Comparison of ENCODE assay signal across 1 cellular context in the genomic region with DNA sequence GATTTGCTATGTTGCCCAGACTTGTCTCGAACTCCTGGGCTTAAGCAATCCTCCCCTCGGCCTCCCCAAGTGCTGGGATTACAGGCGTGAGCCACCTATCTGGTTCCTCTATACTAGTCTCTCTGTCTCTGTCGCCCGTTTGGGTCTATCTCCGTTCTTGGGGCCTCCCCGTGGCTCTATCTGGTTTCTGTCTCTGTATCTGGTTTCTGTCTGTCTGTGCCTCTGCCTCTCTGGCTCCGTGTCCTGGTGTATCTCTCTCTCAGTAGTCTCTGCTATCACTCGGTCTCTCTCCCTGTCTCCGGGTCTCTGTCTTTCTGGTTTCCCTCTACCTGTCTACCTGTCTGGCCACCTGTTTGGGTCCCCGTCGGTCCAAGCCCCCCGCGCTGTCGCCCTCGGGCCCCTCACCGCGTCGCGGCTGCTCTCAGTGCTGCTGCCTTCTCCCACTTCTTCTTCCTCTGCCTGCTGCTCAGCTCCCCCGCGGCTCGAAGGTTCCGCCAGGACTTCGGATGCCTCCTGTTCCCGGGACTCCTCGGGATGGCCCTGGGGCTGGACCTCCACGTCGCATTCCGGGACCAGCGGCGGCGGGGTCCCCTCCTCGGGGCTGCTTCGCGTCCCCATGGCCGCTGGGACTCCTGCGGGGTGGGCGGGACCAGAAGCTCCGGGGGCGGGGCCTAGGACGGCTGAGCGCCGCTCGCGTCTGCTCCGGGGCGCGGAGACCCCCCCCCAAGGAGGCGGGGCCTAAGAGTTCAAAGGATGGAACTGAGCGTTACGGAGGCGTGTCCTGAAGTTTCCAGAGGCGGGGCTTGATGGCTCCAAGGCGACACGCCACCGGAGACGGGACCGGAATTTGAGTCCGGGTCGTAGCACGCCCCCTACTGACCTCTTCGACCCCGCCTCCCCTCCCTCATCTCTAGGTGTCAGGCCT.
A peak's percentile ranks its signal among the peaks of the same experiment; 100 is the strongest.
TF ChIP-seq lines count a peak whose summit lies in the region.

No MANE protein-coding gene starts in this region.

TF ChIP-seq in K562, 482 proteins besides CTCF, POLR2A, EP300 and RAD21 (continued from another document and continues in another):
- TF ChIP-seq ZNF740 (CRISPR knock-in tag; IDR thresholded peaks at IDR 0.05) (peak; percentile 90), ZNF740 (tag; IDR thresholded peaks at IDR 0.05) (peak in 1 of 2 experiments; percentile 88; a peak in 2 of 4 replicates), CXXC5 (CRISPR knock-in tag; IDR thresholded peaks at IDR 0.05) (peak; percentile 72), YY1 (IDR thresholded peaks at IDR 0.05; ENCODE audit: borderline replicate concordance in 1 of 3, control insufficient read depth in 1 of 3, extremely low read depth in 1 of 3, insufficient read depth in 3 of 3, insufficient read length in 1 of 3, insufficient replicate concordance in 2 of 3, low read depth in 1 of 3, low read length in 2 of 3) (peak; percentile 16 to 73 (median 32)), MEF2A (IDR thresholded peaks at IDR 0.05; ENCODE audit: control insufficient read depth, low read depth, low read length) (no peak), CTBP1 (IDR thresholded peaks at IDR 0.05; ENCODE audit: borderline replicate concordance) (peak; percentile 48), SMARCA4 (IDR thresholded peaks at IDR 0.05) (0 out of 2 replicates have a peak, but pooled peaks have one; percentile 40), ELK1 (CRISPR knock-in tag; IDR thresholded peaks at IDR 0.05) (no peak), ZNF764 (CRISPR knock-in tag; IDR thresholded peaks at IDR 0.05; ENCODE audit: low read depth) (no peak), PPARD (CRISPR knock-in tag; IDR thresholded peaks at IDR 0.05) (no peak), ZNF165 (CRISPR knock-in tag; IDR thresholded peaks at IDR 0.05; ENCODE audit: borderline replicate concordance) (no peak), SNAPC5 (CRISPR knock-in tag; IDR thresholded peaks at IDR 0.05) (no peak), CHD1 (IDR thresholded peaks at IDR 0.05; ENCODE audit: low read length) (no peak), ZNF511 (CRISPR knock-in tag; IDR thresholded peaks at IDR 0.05) (0 out of 2 replicates have a peak, but pooled peaks have one; percentile 23), NFRKB (IDR thresholded peaks at IDR 0.05; ENCODE audit: low read depth) (no peak), ZNF175 (CRISPR knock-in tag; IDR thresholded peaks at IDR 0.05; ENCODE audit: low read depth) (no peak), ZEB2 (IDR thresholded peaks at IDR 0.05) (peak; percentile 75), BRF1 (IDR thresholded peaks at IDR 0.05; ENCODE audit: borderline replicate concordance, extremely low read depth, insufficient read length) (no peak), ZBTB7A (IDR thresholded peaks at IDR 0.05; ENCODE audit: borderline replicate concordance, control insufficient read depth, low read depth, low read length) (peak; percentile 83; the same call in 1 of the 2 replicates), USF2 (CRISPR knock-in tag; IDR thresholded peaks at IDR 0.05) (no peak), BRCA1 (IDR thresholded peaks at IDR 0.05) (no peak), BRCA1 (CRISPR knock-in tag; IDR thresholded peaks at IDR 0.05) (no peak), MAX (CRISPR knock-in tag; IDR thresholded peaks at IDR 0.05) (no peak), CREB3 (tag; conservative IDR thresholded peaks at IDR 0.05; ENCODE audit: low read depth) (no peak), ARNT (IDR thresholded peaks at IDR 0.05) (no peak), ATF1 (CRISPR knock-in tag; IDR thresholded peaks at IDR 0.05) (no peak), ATF1 (tag; IDR thresholded peaks at IDR 0.05) (peak; percentile 10), ETV1 (tag; conservative IDR thresholded peaks at IDR 0.05; ENCODE audit: low read depth) (no peak), SPI1 (IDR thresholded peaks at IDR 0.05; ENCODE audit: borderline replicate concordance, low read depth, low read length) (0 out of 2 replicates have a peak, but pooled peaks have one; percentile 9), NCOA6 (IDR thresholded peaks at IDR 0.05) (peak; percentile 40; the same call in 1 of the 2 replicates), JUN (IDR thresholded peaks at IDR 0.05; ENCODE audit: borderline replicate concordance, low read depth, low read length) (no peak), JUN (CRISPR knock-in tag; IDR thresholded peaks at IDR 0.05; ENCODE audit: borderline replicate concordance) (no peak), MAFF (IDR thresholded peaks at IDR 0.05; ENCODE audit: low read length) (no peak), EWSR1 (IDR thresholded peaks at IDR 0.05; ENCODE audit: borderline replicate concordance, low read depth, partially characterized antibody) (no peak), ZNF609 (CRISPR knock-in tag; IDR thresholded peaks at IDR 0.05; ENCODE audit: borderline replicate concordance) (no peak), LARP7 (IDR thresholded peaks at IDR 0.05) (peak; percentile 93; the same call in 1 of the 2 replicates), TEAD2 (tag; IDR thresholded peaks at IDR 0.05) (no peak), CBFA2T3 (IDR thresholded peaks at IDR 0.05) (0 out of 2 replicates have a peak, but pooled peaks have one; percentile 16), BCOR (IDR thresholded peaks at IDR 0.05) (no peak), MTA1 (IDR thresholded peaks at IDR 0.05; ENCODE audit: borderline replicate concordance) (peak; percentile 69; the same call in 1 of the 2 replicates), GABPB1 (CRISPR knock-in tag; IDR thresholded peaks at IDR 0.05) (peak; percentile 64)
- TF ChIP-seq, protein P1, sequence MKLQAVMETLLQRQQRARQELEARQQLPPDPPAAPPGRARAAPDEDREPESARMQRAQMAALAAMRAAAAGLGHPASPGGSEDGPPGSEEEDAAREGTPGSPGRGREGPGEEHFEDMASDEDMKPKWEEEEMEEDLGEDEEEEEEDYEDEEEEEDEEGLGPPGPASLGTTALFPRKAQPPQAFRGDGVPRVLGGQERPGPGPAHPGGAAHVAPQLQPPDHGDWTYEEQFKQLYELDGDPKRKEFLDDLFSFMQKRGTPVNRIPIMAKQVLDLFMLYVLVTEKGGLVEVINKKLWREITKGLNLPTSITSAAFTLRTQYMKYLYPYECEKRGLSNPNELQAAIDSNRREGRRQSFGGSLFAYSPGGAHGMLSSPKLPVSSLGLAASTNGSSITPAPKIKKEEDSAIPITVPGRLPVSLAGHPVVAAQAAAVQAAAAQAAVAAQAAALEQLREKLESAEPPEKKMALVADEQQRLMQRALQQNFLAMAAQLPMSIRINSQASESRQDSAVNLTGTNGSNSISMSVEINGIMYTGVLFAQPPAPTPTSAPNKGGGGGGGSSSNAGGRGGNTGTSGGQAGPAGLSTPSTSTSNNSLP (IDR thresholded peaks at IDR 0.05; ENCODE audit: borderline replicate concordance, low read depth, low read length), result no peak
- TF ChIP-seq, protein P2, sequence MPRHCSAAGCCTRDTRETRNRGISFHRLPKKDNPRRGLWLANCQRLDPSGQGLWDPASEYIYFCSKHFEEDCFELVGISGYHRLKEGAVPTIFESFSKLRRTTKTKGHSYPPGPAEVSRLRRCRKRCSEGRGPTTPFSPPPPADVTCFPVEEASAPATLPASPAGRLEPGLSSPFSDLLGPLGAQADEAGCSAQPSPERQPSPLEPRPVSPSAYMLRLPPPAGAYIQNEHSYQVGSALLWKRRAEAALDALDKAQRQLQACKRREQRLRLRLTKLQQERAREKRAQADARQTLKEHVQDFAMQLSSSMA (CRISPR knock-in tag; IDR thresholded peaks at IDR 0.05), result no peak
- TF ChIP-seq, protein P3, sequence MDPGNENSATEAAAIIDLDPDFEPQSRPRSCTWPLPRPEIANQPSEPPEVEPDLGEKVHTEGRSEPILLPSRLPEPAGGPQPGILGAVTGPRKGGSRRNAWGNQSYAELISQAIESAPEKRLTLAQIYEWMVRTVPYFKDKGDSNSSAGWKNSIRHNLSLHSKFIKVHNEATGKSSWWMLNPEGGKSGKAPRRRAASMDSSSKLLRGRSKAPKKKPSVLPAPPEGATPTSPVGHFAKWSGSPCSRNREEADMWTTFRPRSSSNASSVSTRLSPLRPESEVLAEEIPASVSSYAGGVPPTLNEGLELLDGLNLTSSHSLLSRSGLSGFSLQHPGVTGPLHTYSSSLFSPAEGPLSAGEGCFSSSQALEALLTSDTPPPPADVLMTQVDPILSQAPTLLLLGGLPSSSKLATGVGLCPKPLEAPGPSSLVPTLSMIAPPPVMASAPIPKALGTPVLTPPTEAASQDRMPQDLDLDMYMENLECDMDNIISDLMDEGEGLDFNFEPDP (CRISPR knock-in tag; IDR thresholded peaks at IDR 0.05), result 0 out of 2 replicates have a peak, but pooled peaks have one; percentile 37
